Comparison of ENCODE assay signal across 31 cellular contexts in the genomic region with DNA sequence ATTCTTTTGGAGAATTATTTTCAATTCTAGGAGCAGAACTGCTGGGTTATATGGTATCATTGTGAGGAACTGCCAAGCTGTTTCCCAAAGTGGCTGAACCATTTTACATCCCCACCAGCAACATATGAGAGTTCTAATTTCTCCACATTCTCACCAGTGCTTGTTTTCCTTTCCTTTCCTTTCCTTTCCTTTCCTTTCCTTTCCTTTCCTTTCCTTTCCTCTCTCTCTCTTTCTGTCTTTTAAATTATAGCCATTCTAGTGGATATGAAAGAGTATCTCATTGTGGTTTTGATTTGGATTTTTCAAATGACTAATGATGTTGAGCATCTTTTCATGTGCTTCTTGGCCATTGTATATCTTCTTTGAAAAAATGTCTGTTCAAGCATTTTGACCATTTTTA. TPM values are rescaled to one million over a fixed set of nuclear protein-coding genes. Genes with fewer than 3 reads are reported as not detected.
"Had no signal": no experiment of that assay in that cellular context is flagged by ENCODE, and none has a peak within 500 bp of the region (broad histone marks: within the 10 kb centered on the region; RNA-seq: fewer than 3 reads in every experiment).

No MANE protein-coding gene starts in this region.

- H3K4me3 Mint-ChIP-seq: dendritic cell treated with granulocyte-macrophage colony-stimulating factor and Interleukin-4, amounts not matched to agents 40 ng/mL and 50 ng/mL, for 4 days; effector memory CD8-positive, alpha-beta T cell; endodermal cell had no signal

- ATAC-seq: effector memory CD8-positive, alpha-beta T cell; esophagus mucosa; foreskin keratinocyte; gastrocnemius medialis; gastroesophageal sphincter; heart left ventricle; heart right ventricle had no signal

- H3K27ac Mint-ChIP-seq: dendritic cell treated with granulocyte-macrophage colony-stimulating factor and Interleukin-4, amounts not matched to agents 40 ng/mL and 50 ng/mL, for 4 days; effector memory CD8-positive, alpha-beta T cell; endodermal cell had no signal

- H3K4me3 ChIP-seq: colonic mucosa, coronary artery, dorsolateral prefrontal cortex, esophagus muscularis mucosa, esophagus squamous epithelium, gastrocnemius medialis, gastroesophageal sphincter, heart left ventricle, heart right ventricle, hepatocyte had no signal

- H3K27ac ChIP-seq: colonic mucosa, coronary artery, dorsolateral prefrontal cortex, epithelial cell of prostate, esophagus muscularis mucosa, esophagus squamous epithelium, foreskin keratinocyte, gastrocnemius medialis, gastroesophageal sphincter, heart left ventricle, heart right ventricle, hepatocyte had no signal

- H3K4me1 ChIP-seq: colonic mucosa, esophagus muscularis mucosa, esophagus squamous epithelium, foreskin keratinocyte, gastrocnemius medialis, gastroesophageal sphincter, heart left ventricle, heart right ventricle had no signal

- H3K36me3 ChIP-seq: colonic mucosa, esophagus muscularis mucosa, esophagus squamous epithelium, gastrocnemius medialis, gastroesophageal sphincter, heart left ventricle, heart right ventricle had no signal

- H3K9me3 ChIP-seq: colonic mucosa, esophagus squamous epithelium, gastrocnemius medialis had no signal

- DNase-seq: colonic mucosa; cortex of kidney; dermis blood vessel endothelial cell; effector CD4-positive, alpha-beta T cell; effector CD8-positive, alpha-beta T cell; effector memory CD4-positive, alpha-beta T cell; effector memory CD8-positive, alpha-beta T cell; endodermal cell; erythroblast; esophagus squamous epithelium; foreskin fibroblast; foreskin keratinocyte; foreskin melanocyte; gastrocnemius medialis; glutamatergic neuron; heart left ventricle; heart right ventricle; hippocampal formation had no signal

- H3K4me1 Mint-ChIP-seq: endodermal cell had no signal

RNA-seq across cellular contexts. Expression of a gene that starts 45.3 kb away (rescaled TPM):
- total RNA-seq: dermis blood vessel endothelial cell, dermis microvascular lymphatic vessel endothelial cell, endothelial cell of umbilical vein, epithelial cell of proximal tubule, fibroblast of villous mesenchyme, foreskin keratinocyte, frontal cortex had no signal
